17 cellular contexts compared by ENCODE assay signal in the genomic region with DNA sequence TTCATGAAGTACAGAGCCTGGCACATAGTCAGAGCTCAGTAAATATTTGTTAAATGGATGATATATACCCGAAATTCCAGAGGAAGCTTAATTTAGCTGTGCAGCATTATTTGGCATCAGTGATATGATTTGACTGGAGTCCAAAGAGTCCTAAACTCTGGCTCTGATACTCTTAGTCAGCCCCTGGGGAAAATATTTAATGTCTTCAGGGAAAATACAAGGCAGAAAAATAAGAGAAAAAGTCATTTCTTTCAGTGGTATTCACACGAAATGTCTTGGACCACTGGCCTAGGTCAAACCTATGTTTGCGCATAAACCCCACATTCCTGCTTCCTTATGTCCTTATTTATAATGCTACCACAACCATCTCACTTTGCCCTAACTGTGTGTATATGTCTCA. TPM values are rescaled to one million over a fixed set of nuclear protein-coding genes. Genes with fewer than 3 reads are reported as not detected.
A peak's percentile ranks its signal among the peaks of the same experiment; 100 is the strongest.
DNase-seq lines count a peak whose midpoint lies in the region; TF ChIP-seq lines count a peak whose summit lies in the region.
"Had no signal": no experiment of that assay in that cellular context is flagged by ENCODE, and none has a peak within 500 bp of the region (broad histone marks: within the 10 kb centered on the region; RNA-seq: fewer than 3 reads in every experiment).

No MANE protein-coding gene starts in this region.

- H3K4me1 Mint-ChIP-seq in chondrocyte (ENCODE audit: low read depth) = peaks cover 34% of the 10 kb centered on the region
- H3K4me1 Mint-ChIP-seq: CD14-positive monocyte; CD8-positive, alpha-beta memory T cell had no signal

- H3K9me3 Mint-ChIP-seq in chondrocyte (ENCODE audit: low read depth) = no peaks in the 10 kb centered on the region
- H3K9me3 Mint-ChIP-seq: CD4-positive, alpha-beta T cell; GM23338; H9 had no signal

- no peak overlapping the region for H3K4me3 Mint-ChIP-seq in chondrocyte (ENCODE audit: unreplicated experiment)
- H3K4me3 Mint-ChIP-seq: CD14-positive monocyte; CD4-positive, alpha-beta T cell; CD8-positive, alpha-beta memory T cell; GM23338; H9 had no signal

- TF ChIP-seq CTCF in chondrocyte (IDR thresholded peaks at IDR 0.05) = no peak

- no peaks in the 10 kb centered on the region for H3K27me3 Mint-ChIP-seq in chondrocyte (ENCODE audit: low read depth)

- DNase-seq in EL (peak; percentile 33), chondrocyte (ENCODE audit: low spot score) (no peak), stromal cell of bone marrow (ENCODE audit: low read depth) (peak; percentile 11), Ammon's horn (ENCODE audit: low spot score) (no peak), occipital lobe (lab: John Stamatoyannopoulos, UW) (no peak)
- no peak for DNase-seq in stimulated activated CD4-positive, alpha-beta T cell treated with anti-CD3 and anti-CD28 coated beads, Interleukin-12 subunit alpha, Interleukin-12 subunit beta, amount 100 ng/mL, for 4 hours
- DNase-seq: BE2C; CD4-positive, alpha-beta T cell; CD8-positive, alpha-beta memory T cell; DMS 273 treated with DMSO at 0.1 percent for 48 hours; DMS79; H9 had no signal

- peak overlapping the region; percentile 86 for H3K27ac Mint-ChIP-seq in chondrocyte (ENCODE audit: unreplicated experiment)
- H3K27ac Mint-ChIP-seq: CD14-positive monocyte; CD4-positive, alpha-beta T cell; CD8-positive, alpha-beta memory T cell; GM23338; H9 had no signal

- H3K36me3 Mint-ChIP-seq in chondrocyte (ENCODE audit: low read depth) = no peaks in the 10 kb centered on the region
- H3K36me3 Mint-ChIP-seq: CD14-positive monocyte had no signal

RNA-seq across cellular contexts. Expression of gene GLRA1, which starts 23.8 kb away (rescaled TPM):
- not detected in 3 replicates for total RNA-seq in chondrocyte
- 0.16 TPM for total RNA-seq in occipital lobe
- total RNA-seq: A172; A673; CD4-positive, alpha-beta T cell; CD8-positive, alpha-beta memory T cell; GM23338; H4; H9 had no signal

Comparison
In these comparisons a context has a peak if more than half of its experiments do, and no peak if none do; other contexts are left out.
1. DNase-seq: peak in EL (single experiment) and stromal cell of bone marrow (single experiment); none in chondrocyte (single experiment), stimulated activated CD4-positive, alpha-beta T cell treated with anti-CD3 and anti-CD28 coated beads, Interleukin-12 subunit alpha, Interleukin-12 subunit beta, amount 100 ng/mL, for 4 hours (single experiment), Ammon's horn (single experiment) and occipital lobe (single experiment).